In the genomic region with DNA sequence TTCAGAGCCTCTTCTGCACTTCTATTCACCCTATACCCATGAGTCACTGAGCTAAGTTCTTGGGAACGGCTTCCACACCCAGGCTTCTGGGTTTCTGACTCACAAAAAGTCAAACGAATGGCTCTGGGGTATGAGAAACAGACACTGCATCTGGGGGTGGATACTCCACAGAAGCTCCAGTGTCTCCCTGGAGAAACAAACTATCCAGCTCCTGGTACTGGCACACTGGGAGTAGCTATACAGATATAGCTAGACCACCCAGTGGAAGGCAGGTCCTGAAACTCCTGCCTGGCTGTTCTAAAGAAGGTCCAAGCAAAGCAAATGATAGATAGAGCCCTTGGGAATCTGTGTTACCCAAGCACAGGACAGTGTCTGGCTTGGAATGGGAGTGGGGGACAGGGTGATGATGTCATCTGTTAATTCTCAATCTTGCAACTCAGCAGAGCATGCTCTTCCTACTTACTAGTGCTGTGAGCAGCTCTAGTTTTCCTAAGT, we compare ENCODE assay signal across 11 cellular contexts. TPM values are rescaled to one million over a fixed set of nuclear protein-coding genes. Genes with fewer than 3 reads are reported as not detected.
DNase-seq lines count a peak whose midpoint lies in the region; ATAC-seq, FAIRE-seq and TF ChIP-seq lines count a peak whose summit lies in the region.
"Had no signal": no experiment of that assay in that cellular context is flagged by ENCODE, and none has a peak within 500 bp of the region (broad histone marks: within the 10 kb centered on the region; RNA-seq: fewer than 3 reads in every experiment).

No MANE protein-coding gene starts in this region.

- peak overlapping the region in 3 of 5 donors; percentile 18 to 70 (median 20) for H3K27ac ChIP-seq in adrenal gland
- peak overlapping the region; percentile 54 for H3K27ac ChIP-seq in hepatocyte
- peak overlapping the region; percentile 43 to 76 (median 73) for H3K27ac ChIP-seq in stomach
- H3K27ac ChIP-seq in Karpas-422 (ENCODE audit: low read length) = no peak overlapping the region

- no peak for ATAC-seq in HG02678 (IDR thresholded peaks at IDR 0.05; ENCODE audit: unreplicated experiment)

- H3K4me1 ChIP-seq in adrenal gland (replicated peaks in 1 of 2) (peaks cover 23 to 35% of the 10 kb centered on the region in 2 donors), hepatocyte (ENCODE audit: insufficient read depth) (peaks cover 36% of the 10 kb centered on the region), stomach (peaks cover 27 to 71% (median 49%) of the 10 kb centered on the region in 4 donors), Karpas-422 (ENCODE audit: low read length) (no peaks in the 10 kb centered on the region)

- DNase-seq in H54 (ENCODE audit: insufficient read length, low spot score) (peak; percentile 82), adrenal gland (peak in 1 of 7 donors; percentile 42), hepatocyte (ENCODE audit: low spot score) (peak; percentile 66), stomach (no peak), Karpas-422 (no peak), HT-29 (ENCODE audit: low spot score) (no peak), endothelial cell (ENCODE audit: low spot score) (no peak)
- DNase-seq: activated CD4-positive, alpha-beta T cell treated with anti-CD3 and anti-CD28 coated beads for 1 hour; endodermal cell; NCI-H2171 treated with DMSO at 0.1 percent for 48 hours had no signal

- H3K9ac ChIP-seq in Karpas-422 (ENCODE audit: low read length) = no peak overlapping the region

- H4K20me1 ChIP-seq in hepatocyte (ENCODE audit: insufficient read depth, poor library complexity, severe bottlenecking) (no peaks in the 10 kb centered on the region), Karpas-422 (ENCODE audit: insufficient read depth, low read depth, low read length) (no peaks in the 10 kb centered on the region)

- H3K4me3 Mint-ChIP-seq in endothelial cell (ENCODE audit: unreplicated experiment) = no peak overlapping the region
- H3K4me3 Mint-ChIP-seq: endodermal cell had no signal

- TF ChIP-seq CTCF in adrenal gland (IDR thresholded peaks at IDR 0.05) (no peak), hepatocyte (IDR thresholded peaks at IDR 0.05; ENCODE audit: poor library complexity) (no peak), stomach (IDR thresholded peaks at IDR 0.05) (no peak), endothelial cell (IDR thresholded peaks at IDR 0.05; ENCODE audit: unreplicated experiment) (no peak)

- H2AFZ ChIP-seq in hepatocyte (no peak overlapping the region), Karpas-422 (ENCODE audit: low read length) (no peak overlapping the region)

- 6 to 56% (median 34%) methylated on average over 2 of the region's 2 CpGs for WGBS in adrenal gland, 4 donors
- 29% methylated on average over 2 of the region's 2 CpGs for WGBS in hepatocyte (ENCODE audit: low lambda C conversion rate, missing lambda C conversion rate)
- 28 to 43% (median 33%) methylated on average over 2 of the region's 2 CpGs for WGBS in stomach, 5 donors

- no peak for TF ChIP-seq EP300 in stomach (IDR thresholded peaks at IDR 0.05)

- no peak overlapping the region for H3K27ac Mint-ChIP-seq in endothelial cell (ENCODE audit: unreplicated experiment)
- H3K27ac Mint-ChIP-seq: endodermal cell had no signal

- H3K27me3 Mint-ChIP-seq in endothelial cell (ENCODE audit: unreplicated experiment) = peaks cover 7% of the 10 kb centered on the region

- H3K27me3 ChIP-seq in adrenal gland (no peaks in the 10 kb centered on the region), hepatocyte (peaks cover 11% of the 10 kb centered on the region), stomach (peaks cover 0 to 5% (median 0%) of the 10 kb centered on the region in 3 donors), Karpas-422 (ENCODE audit: low read length) (no peaks in the 10 kb centered on the region)

- H3K9me3 Mint-ChIP-seq in endothelial cell (ENCODE audit: unreplicated experiment) = no peaks in the 10 kb centered on the region
- H3K9me3 Mint-ChIP-seq: endodermal cell had no signal

- H3K9me2 ChIP-seq in hepatocyte (replicated peaks; ENCODE audit: insufficient read depth) (no peaks in the 10 kb centered on the region), Karpas-422 (replicated peaks; ENCODE audit: insufficient read depth, low read length) (no peaks in the 10 kb centered on the region)

- no peak for TF ChIP-seq POLR2A in H54 (IDR thresholded peaks at IDR 0.05; ENCODE audit: low read depth, low read length)
- no peak for TF ChIP-seq POLR2A in adrenal gland (IDR thresholded peaks at IDR 0.05)
- TF ChIP-seq POLR2A in stomach (IDR thresholded peaks at IDR 0.05) = no peak

- no peaks in the 10 kb centered on the region for H3K36me3 Mint-ChIP-seq in endothelial cell (ENCODE audit: low read depth, unreplicated experiment)

- no peak for FAIRE-seq in H54 (lab: Jason Lieb, UNC)

- H3K79me2 ChIP-seq in hepatocyte = no peaks in the 10 kb centered on the region
- H3K79me2 ChIP-seq in Karpas-422 (ENCODE audit: low read length) = no peaks in the 10 kb centered on the region

- no peak overlapping the region for H3K4me2 ChIP-seq in hepatocyte
- H3K4me2 ChIP-seq in Karpas-422 (ENCODE audit: low read depth, low read length, poor library complexity, severe bottlenecking) = no peak overlapping the region

- no peaks in the 10 kb centered on the region for H3K9me3 ChIP-seq in adrenal gland (replicated peaks in 1 of 3)
- no peaks in the 10 kb centered on the region for H3K9me3 ChIP-seq in hepatocyte (ENCODE audit: low read depth)
- no peaks in the 10 kb centered on the region for H3K9me3 ChIP-seq in stomach
- H3K9me3 ChIP-seq in Karpas-422 (ENCODE audit: low read length) = no peaks in the 10 kb centered on the region

- H3K4me3 ChIP-seq in adrenal gland (no peak overlapping the region), hepatocyte (no peak overlapping the region), stomach (no peak overlapping the region), Karpas-422 (ENCODE audit: low read length) (no peak overlapping the region)

- intact Hi-C loops in adrenal gland (cut with DNase I) = no loop called here
- intact Hi-C loops in stomach (cut with DNase I; ENCODE audit: low total_unique reads) = no loop called here

- H3K36me3 ChIP-seq in adrenal gland (replicated peaks in 1 of 2) = no peaks in the 10 kb centered on the region
- no peaks in the 10 kb centered on the region for H3K36me3 ChIP-seq in hepatocyte (replicated peaks; ENCODE audit: insufficient read depth, low read depth)
- H3K36me3 ChIP-seq in stomach = no peaks in the 10 kb centered on the region
- H3K36me3 ChIP-seq in Karpas-422 (ENCODE audit: insufficient read depth, low read length) = no peaks in the 10 kb centered on the region

- H3K4me1 Mint-ChIP-seq in endothelial cell (ENCODE audit: unreplicated experiment) = peaks cover 11% of the 10 kb centered on the region
- H3K4me1 Mint-ChIP-seq: endodermal cell had no signal

RNA-seq across cellular contexts. Expression of gene MMP28, which starts 6.9 kb away (rescaled TPM):
- total RNA-seq in adrenal gland = 10 to 100 TPM in 1 of 8 donors, 1 to 10 TPM in 7; 1.8 to 11.1 (median 5.2) TPM
- polyA plus RNA-seq in adrenal gland = 1 to 10 TPM in 2 of 3 donors, under 1 TPM in 1; 0.97 to 7.4 (median 4.3) TPM
- total RNA-seq in hepatocyte = 11.2 and 18.0 TPM in 2 replicates
- polyA plus RNA-seq in hepatocyte = 10.8 and 12.0 TPM in 2 replicates
- 10 to 100 TPM in 4 of 5 donors, 1 to 10 TPM in 1; 2.2 to 75.0 (median 20.6) TPM for total RNA-seq in stomach
- 10 to 100 TPM in 1 of 3 donors, 1 to 10 TPM in 2; 3.1 to 21.0 (median 6.1) TPM for polyA plus RNA-seq in stomach
- not detected in 2 replicates for total RNA-seq in Karpas-422 (2014; rRNA removed; shearing (Covaris generic); ENCODE audit: low replicate concordance)
- 0.18 and 0.25 TPM in 2 replicates for total RNA-seq in HT-29 (2014; rRNA removed; shearing (Covaris generic))
- total RNA-seq in endothelial cell (ENCODE audit: unreplicated experiment) = 10.6 TPM
- total RNA-seq: endodermal cell had no signal

RNA-seq across cellular contexts. Expression of gene TAF15, which starts 20.7 kb away (rescaled TPM):
- total RNA-seq in adrenal gland (100 to 1,000 TPM in 4 of 8 donors, 10 to 100 TPM in 4; 27.8 to 153 (median 103) TPM), hepatocyte (36.1 and 48.2 TPM in 2 replicates), stomach (100 to 1,000 TPM in 1 of 5 donors, 10 to 100 TPM in 4; 21.1 to 127 (median 60.1) TPM), endothelial cell (ENCODE audit: unreplicated experiment) (188 TPM)
- polyA plus RNA-seq in adrenal gland (100 to 1,000 TPM; 143 to 213 (median 199) TPM), hepatocyte (14.8 and 15.7 TPM in 2 replicates), stomach (100 to 1,000 TPM in 1 of 3 donors, 10 to 100 TPM in 2; 88.8 to 101 (median 96.4) TPM)
- total RNA-seq in Karpas-422 (2014; rRNA removed; shearing (Covaris generic); ENCODE audit: low replicate concordance) = 67.2 and 90.7 TPM in 2 replicates
- total RNA-seq in HT-29 (2014; rRNA removed; shearing (Covaris generic)) = 83.7 and 99.8 TPM in 2 replicates

RNA-seq across cellular contexts. Expression of gene C17orf50, which starts 27.9 kb away (rescaled TPM):
- total RNA-seq in adrenal gland (under 1 TPM in 1 of 8 donors, not detected in 7; 0.83 TPM), hepatocyte (not detected in 2 replicates), stomach (not detected), endothelial cell (ENCODE audit: unreplicated experiment) (0.90 TPM)
- polyA plus RNA-seq in adrenal gland (under 1 TPM in 2 of 3 donors, not detected in 1; 0.07 to 0.24 TPM), hepatocyte (not detected in 2 replicates), stomach (not detected)
- not detected in 2 replicates for total RNA-seq in Karpas-422 (2014; rRNA removed; shearing (Covaris generic); ENCODE audit: low replicate concordance)
- not detected in 2 replicates for total RNA-seq in HT-29 (2014; rRNA removed; shearing (Covaris generic))
- total RNA-seq: endodermal cell had no signal

RNA-seq across cellular contexts. Expression of gene GAS2L2, which starts 35.5 kb away (rescaled TPM):
- under 1 TPM in 2 of 8 donors, not detected in 6; 0.08 to 0.22 TPM for total RNA-seq in adrenal gland
- under 1 TPM in 2 of 3 donors, not detected in 1; 0.08 to 0.10 TPM for polyA plus RNA-seq in adrenal gland
- total RNA-seq in hepatocyte = not detected in 2 replicates
- not detected in 2 replicates for polyA plus RNA-seq in hepatocyte
- under 1 TPM in 1 of 5 donors, not detected in 4; under 0.01 TPM for total RNA-seq in stomach
- under 1 TPM in 1 of 3 donors, not detected in 2; 0.05 TPM for polyA plus RNA-seq in stomach
- 0.07 TPM in 1 of 2 replicates, not detected in the other for total RNA-seq in Karpas-422 (2014; rRNA removed; shearing (Covaris generic); ENCODE audit: low replicate concordance)
- 0.52 and 0.56 TPM in 2 replicates for total RNA-seq in HT-29 (2014; rRNA removed; shearing (Covaris generic))
- total RNA-seq in endothelial cell (ENCODE audit: unreplicated experiment) = 0.10 TPM

RNA-seq across cellular contexts. Expression of gene RASL10B, which starts 57.1 kb away (rescaled TPM):
- total RNA-seq in adrenal gland (1 to 10 TPM; 1.1 to 8.1 (median 3.0) TPM), hepatocyte (7.4 and 7.6 TPM in 2 replicates), stomach (under 1 TPM in 3 of 5 donors, not detected in 2; 0.37 to 0.89 (median 0.43) TPM), endothelial cell (ENCODE audit: unreplicated experiment) (1.7 TPM)
- polyA plus RNA-seq in adrenal gland (1 to 10 TPM; 1.4 to 1.7 (median 1.5) TPM), hepatocyte (7.1 and 8.4 TPM in 2 replicates), stomach (1 to 10 TPM in 1 of 3 donors, under 1 TPM in 2; 0.31 to 1.4 (median 0.75) TPM)
- total RNA-seq in Karpas-422 (2014; rRNA removed; shearing (Covaris generic); ENCODE audit: low replicate concordance) = not detected in 2 replicates
- 6.4 and 7.5 TPM in 2 replicates for total RNA-seq in HT-29 (2014; rRNA removed; shearing (Covaris generic))

Comparison
In these comparisons a context has a peak if more than half of its experiments do, and no peak if none do; other contexts are left out.
1. DNase-seq: peak in H54 (single experiment) and hepatocyte (single experiment); none in stomach (single experiment), Karpas-422 (single experiment), HT-29 (single experiment) and endothelial cell (single experiment).